Comparison of ENCODE assay signal across 24 cellular contexts in the genomic region with DNA sequence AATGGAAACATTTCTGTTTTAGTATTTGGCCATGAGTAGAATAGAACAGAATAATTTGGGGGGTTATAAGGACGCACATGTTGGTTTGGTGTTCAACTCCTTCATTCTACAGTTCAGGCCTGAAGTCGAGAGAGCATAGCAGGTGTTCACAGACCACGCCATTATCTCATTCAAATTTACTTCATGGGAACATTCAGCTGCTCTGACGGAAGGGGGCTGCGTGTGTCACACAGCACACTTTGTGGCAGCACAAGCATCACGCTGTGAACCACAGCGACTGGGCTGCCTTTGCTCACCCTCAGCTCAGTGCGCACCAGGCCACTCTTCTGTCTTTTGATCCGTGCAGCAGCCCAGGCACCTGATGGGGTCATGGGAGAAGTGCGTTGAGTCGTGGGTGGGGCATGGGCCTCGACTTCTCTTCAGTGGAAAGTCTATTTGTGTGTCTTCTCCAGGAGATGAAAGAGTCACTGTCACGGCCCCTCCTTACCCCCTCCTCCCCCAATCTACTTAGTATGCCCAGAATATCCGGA.
DNase-seq lines count a peak whose midpoint lies in the region; ATAC-seq, FAIRE-seq and TF ChIP-seq lines count a peak whose summit lies in the region.
"Had no signal": no experiment of that assay in that cellular context is flagged by ENCODE, and none has a peak within 500 bp of the region (broad histone marks: within the 10 kb centered on the region; RNA-seq: fewer than 3 reads in every experiment).

No MANE protein-coding gene starts in this region.

- no peak overlapping the region for H3K27ac Mint-ChIP-seq in memory B cell
- H3K27ac Mint-ChIP-seq in stimulated activated naive B cell treated with anti-CD40 and anti-IgM and Interleukin-4, amounts not matched to agents 10 μg/mL and 1 μg/mL and 100 μg/mL, for 72 hours: no peak overlapping the region
- H3K27ac Mint-ChIP-seq in activated T-helper 2 cell treated with anti-CD3 and anti-CD28 coated beads, Interferon-gamma antibody, Interleukin-2, Interleukin-4, amounts not matched to agents 10 μg/mL and 5 μg/mL and 100 μg/mL, durations not matched to agents 14 hours and 24 hours and 36 hours: no peak overlapping the region
- H3K27ac Mint-ChIP-seq: CD14-positive monocyte; CD4-positive, alpha-beta T cell; GM23338; H9 had no signal

- H3K27me3 Mint-ChIP-seq in memory B cell: peaks cover 4% of the 10 kb centered on the region
- H3K27me3 Mint-ChIP-seq in stimulated activated naive B cell treated with anti-CD40 and anti-IgM and Interleukin-4, amounts not matched to agents 10 μg/mL and 1 μg/mL and 100 μg/mL, for 72 hours: peaks cover 6% of the 10 kb centered on the region in 2 donors
- no peaks in the 10 kb centered on the region for H3K27me3 Mint-ChIP-seq in activated T-helper 2 cell treated with anti-CD3 and anti-CD28 coated beads, Interferon-gamma antibody, Interleukin-2, Interleukin-4, amounts not matched to agents 10 μg/mL and 5 μg/mL and 100 μg/mL, durations not matched to agents 14 hours and 24 hours and 36 hours (ENCODE audit: low read depth)

- H3K27me3 ChIP-seq in WERI-Rb-1 (ENCODE audit: insufficient read depth, low read depth, severe bottlenecking): no peaks in the 10 kb centered on the region

- intact Hi-C loops in activated T-helper 2 cell treated with anti-CD3 and anti-CD28 coated beads, Interferon-gamma antibody, Interleukin-2, Interleukin-4, amounts not matched to agents 10 μg/mL and 5 μg/mL and 100 μg/mL, durations not matched to agents 14 hours and 24 hours and 36 hours (cut with micrococcal nuclease): no loop called here

- no peak overlapping the region for H3K4me3 Mint-ChIP-seq in memory B cell
- no peak overlapping the region for H3K4me3 Mint-ChIP-seq in stimulated activated naive B cell treated with anti-CD40 and anti-IgM and Interleukin-4, amounts not matched to agents 10 μg/mL and 1 μg/mL and 100 μg/mL, for 72 hours
- H3K4me3 Mint-ChIP-seq in activated T-helper 2 cell treated with anti-CD3 and anti-CD28 coated beads, Interferon-gamma antibody, Interleukin-2, Interleukin-4, amounts not matched to agents 10 μg/mL and 5 μg/mL and 100 μg/mL, durations not matched to agents 14 hours and 24 hours and 36 hours (ENCODE audit: low read depth): no peak overlapping the region
- H3K4me3 Mint-ChIP-seq: CD14-positive monocyte; CD4-positive, alpha-beta T cell; CD8-positive, alpha-beta memory T cell; GM23338; H9 had no signal

- peaks cover 8% of the 10 kb centered on the region for H3K4me1 Mint-ChIP-seq in memory B cell
- H3K4me1 Mint-ChIP-seq in stimulated activated naive B cell treated with anti-CD40 and anti-IgM and Interleukin-4, amounts not matched to agents 10 μg/mL and 1 μg/mL and 100 μg/mL, for 72 hours: peaks cover under 1 to 2% of the 10 kb centered on the region in 2 donors
- no peaks in the 10 kb centered on the region for H3K4me1 Mint-ChIP-seq in activated T-helper 2 cell treated with anti-CD3 and anti-CD28 coated beads, Interferon-gamma antibody, Interleukin-2, Interleukin-4, amounts not matched to agents 10 μg/mL and 5 μg/mL and 100 μg/mL, durations not matched to agents 14 hours and 24 hours and 36 hours (ENCODE audit: low read depth)
- H3K4me1 Mint-ChIP-seq: GM23338, H9 had no signal

- H3K27ac ChIP-seq in WERI-Rb-1: no peak overlapping the region

- H3K4me3 ChIP-seq in Jurkat, Clone E6-1 (ENCODE audit: low read length): no peak overlapping the region
- no peak overlapping the region for H3K4me3 ChIP-seq in WERI-Rb-1 (ENCODE audit: low read depth, low read length)
- H3K4me3 ChIP-seq: BLaER1 treated with 17β-estradiol and CSF1 and Interleukin-3, amounts not matched to agents 10 nM and 100 nM; GM12878; GM23338 had no signal

- peaks cover 4% of the 10 kb centered on the region for H3K9me3 ChIP-seq in WERI-Rb-1 (ENCODE audit: severe bottlenecking)
- H3K9me3 ChIP-seq: BE2C had no signal

- FAIRE-seq in HTR-8/SVneo (lab: Jason Lieb, UNC): no peak
- FAIRE-seq: D721Med, GM12878, GM19239 had no signal

- ATAC-seq in memory B cell (ENCODE audit: low read depth) (peak; percentile 44), HG02885 (IDR thresholded peaks at IDR 0.05; ENCODE audit: poor library complexity, unreplicated experiment) (no peak)
- no peak for ATAC-seq in stimulated activated naive B cell treated with anti-CD40 and anti-IgM and Interleukin-4, amounts not matched to agents 10 μg/mL and 1 μg/mL and 100 μg/mL, for 72 hours (replicated peaks)
- ATAC-seq: GM12878, GM23338, HCT116 had no signal

- no peak for TF ChIP-seq CTCF in WERI-Rb-1 (IDR thresholded peaks at IDR 0.05; ENCODE audit: low read depth, low read length)

- DNase-seq in Jurkat, Clone E6-1 (ENCODE audit: low read depth, low spot score): peak; percentile 71
- peak; percentile 57 for DNase-seq in NAMALWA (ENCODE audit: low spot score)
- DNase-seq in WERI-Rb-1: peak; percentile 8
- no peak for DNase-seq in memory B cell (ENCODE audit: low spot score in 2 of 2)
- no peak for DNase-seq in HTR-8/SVneo (ENCODE audit: insufficient read length, low spot score)
- no peak for DNase-seq in stimulated activated naive B cell treated with anti-CD40 and anti-IgM and Interleukin-4, amounts not matched to agents 10 μg/mL and 1 μg/mL and 100 μg/mL, for 72 hours
- DNase-seq in activated T-helper 2 cell treated with anti-CD3 and anti-CD28 coated beads, Interferon-gamma antibody, Interleukin-2, Interleukin-4, amounts not matched to agents 10 μg/mL and 5 μg/mL and 100 μg/mL, durations not matched to agents 14 hours and 24 hours and 36 hours (ENCODE audit: low spot score): no peak
- DNase-seq: AML-193; BE2C; CD4-positive, alpha-beta T cell; CD8-positive, alpha-beta memory T cell; DMS 273 treated with DMSO at 0.1 percent for 48 hours; DMS79; EL; GDM1; H9 had no signal

- H3K9me3 Mint-ChIP-seq in memory B cell: peaks cover 7% of the 10 kb centered on the region
- H3K9me3 Mint-ChIP-seq in stimulated activated naive B cell treated with anti-CD40 and anti-IgM and Interleukin-4, amounts not matched to agents 10 μg/mL and 1 μg/mL and 100 μg/mL, for 72 hours: peaks cover 6 to 9% of the 10 kb centered on the region in 2 donors
- peaks cover 13% of the 10 kb centered on the region for H3K9me3 Mint-ChIP-seq in activated T-helper 2 cell treated with anti-CD3 and anti-CD28 coated beads, Interferon-gamma antibody, Interleukin-2, Interleukin-4, amounts not matched to agents 10 μg/mL and 5 μg/mL and 100 μg/mL, durations not matched to agents 14 hours and 24 hours and 36 hours

- no peaks in the 10 kb centered on the region for H3K36me3 Mint-ChIP-seq in memory B cell
- peaks cover 0 to under 1% of the 10 kb centered on the region in 2 donors for H3K36me3 Mint-ChIP-seq in stimulated activated naive B cell treated with anti-CD40 and anti-IgM and Interleukin-4, amounts not matched to agents 10 μg/mL and 1 μg/mL and 100 μg/mL, for 72 hours
- no peaks in the 10 kb centered on the region for H3K36me3 Mint-ChIP-seq in activated T-helper 2 cell treated with anti-CD3 and anti-CD28 coated beads, Interferon-gamma antibody, Interleukin-2, Interleukin-4, amounts not matched to agents 10 μg/mL and 5 μg/mL and 100 μg/mL, durations not matched to agents 14 hours and 24 hours and 36 hours (ENCODE audit: low read depth)
- H3K36me3 Mint-ChIP-seq: CD14-positive monocyte had no signal

- H3K36me3 ChIP-seq in WERI-Rb-1: no peaks in the 10 kb centered on the region
- H3K36me3 ChIP-seq: BE2C; BLaER1 treated with 17β-estradiol and CSF1 and Interleukin-3, amounts not matched to agents 10 nM and 100 nM had no signal

Comparison
In these comparisons a context has a peak if more than half of its experiments do, and no peak if none do; other contexts are left out.
1. DNase-seq: peak in Jurkat, Clone E6-1 (single experiment), NAMALWA (single experiment) and WERI-Rb-1 (single experiment); none in memory B cell (0 of 2), HTR-8/SVneo (single experiment), stimulated activated naive B cell treated with anti-CD40 and anti-IgM and Interleukin-4, amounts not matched to agents 10 μg/mL and 1 μg/mL and 100 μg/mL, for 72 hours (single experiment) and activated T-helper 2 cell treated with anti-CD3 and anti-CD28 coated beads, Interferon-gamma antibody, Interleukin-2, Interleukin-4, amounts not matched to agents 10 μg/mL and 5 μg/mL and 100 μg/mL, durations not matched to agents 14 hours and 24 hours and 36 hours (single experiment).